16 cellular contexts compared by ENCODE assay signal in genomic region chr1:158274797-158275196, GRCh38. TPM values are rescaled to one million over a fixed set of nuclear protein-coding genes. Genes with fewer than 3 reads are reported as not detected.
A peak's percentile ranks its signal among the peaks of the same experiment; 100 is the strongest.
DNase-seq lines count a peak whose midpoint lies in the region; ATAC-seq, FAIRE-seq and TF ChIP-seq lines count a peak whose summit lies in the region.
"Had no signal": no experiment of that assay in that cellular context is flagged by ENCODE, and none has a peak within 500 bp of the region (broad histone marks: within the 10 kb centered on the region; RNA-seq: fewer than 3 reads in every experiment).

No MANE protein-coding gene starts in this region.

- intact Hi-C loops in thyroid gland (cut with DNase I) = no loop called here

- TF ChIP-seq POLR2A in NB4 (IDR thresholded peaks at IDR 0.05; ENCODE audit: extremely low read depth, insufficient read length) = no peak
- TF ChIP-seq POLR2A in thyroid gland (IDR thresholded peaks at IDR 0.05) = no peak

- TF ChIP-seq CTCF in NB4 (IDR thresholded peaks at IDR 0.05; ENCODE audit: low read depth, low read length) (no peak), thyroid gland (IDR thresholded peaks at IDR 0.05) (no peak), osteoblast (IDR thresholded peaks at IDR 0.05; ENCODE audit: extremely low read depth, low read depth, low read length) (no peak)

- H3K27me3 ChIP-seq in thyroid gland = no peaks in the 10 kb centered on the region
- H3K27me3 ChIP-seq in osteoblast (ENCODE audit: insufficient read depth, low read length) = no peaks in the 10 kb centered on the region
- H3K27me3 ChIP-seq: esophagus squamous epithelium, heart right ventricle, transverse colon had no signal

- H3K9me3 ChIP-seq in thyroid gland = no peaks in the 10 kb centered on the region
- H3K9me3 ChIP-seq in osteoblast (ENCODE audit: low read depth, low read length) = no peaks in the 10 kb centered on the region
- H3K9me3 ChIP-seq: prostate gland had no signal

- WGBS in thyroid gland, 2 donors = 32 to 48% methylated on average over 5 of the region's 5 CpGs

- no peaks in the 10 kb centered on the region for H3K36me3 ChIP-seq in thyroid gland
- H3K36me3 ChIP-seq in osteoblast (ENCODE audit: insufficient read depth, low read length) = no peaks in the 10 kb centered on the region
- H3K36me3 ChIP-seq: esophagus squamous epithelium, heart right ventricle, prostate gland, transverse colon had no signal

- no peak overlapping the region for H2AFZ ChIP-seq in osteoblast (ENCODE audit: low read length)

- FAIRE-seq in GM19239 (lab: Jason Lieb, UNC) = peak; percentile 60
- FAIRE-seq: astrocyte had no signal

- no peaks in the 10 kb centered on the region for H3K79me2 ChIP-seq in osteoblast (ENCODE audit: insufficient read depth, low read length)

- peak; percentile 33 for DNase-seq in CD1c-positive myeloid dendritic cell (ENCODE audit: extremely low spot score)
- no peak for DNase-seq in GM19239 (ENCODE audit: insufficient read length, low spot score)
- DNase-seq in NB4 (ENCODE audit: low read depth) = peak; percentile 25
- DNase-seq in kidney glomerular epithelial cell (lab: John Stamatoyannopoulos, UW) = no peak
- DNase-seq in DMS79 (lab: John Stamatoyannopoulos, UW) = no peak
- DNase-seq in thyroid gland = no peak
- DNase-seq in osteoblast (ENCODE audit: insufficient read length, low spot score, missing footprints) = no peak
- DNase-seq: activated CD8-positive, alpha-beta T cell treated with anti-CD3 and anti-CD28 coated beads, Interleukin-2, amount 10 ng/mL, durations not matched to agents 7 days and 5 days; activated effector memory CD4-positive, alpha-beta T cell treated with anti-CD3 and anti-CD28 coated beads, Interleukin-2, amount 50 U/mL, for 16 hours; esophagus squamous epithelium; heart right ventricle; SHP77; transverse colon had no signal

- H4K20me1 ChIP-seq in osteoblast (ENCODE audit: insufficient read depth, low read length) = no peaks in the 10 kb centered on the region

- H3K4me1 ChIP-seq in thyroid gland = no peaks in the 10 kb centered on the region
- no peaks in the 10 kb centered on the region for H3K4me1 ChIP-seq in osteoblast (ENCODE audit: insufficient read depth, low read length)
- H3K4me1 ChIP-seq: esophagus squamous epithelium, heart right ventricle, prostate gland, transverse colon had no signal

- no peak overlapping the region for H3K4me2 ChIP-seq in osteoblast (ENCODE audit: insufficient read depth, low read length)

- H3K27ac ChIP-seq in thyroid gland = no peak overlapping the region
- no peak overlapping the region for H3K27ac ChIP-seq in osteoblast (ENCODE audit: low read depth, low read length)
- H3K27ac ChIP-seq: esophagus squamous epithelium, heart right ventricle, prostate gland, transverse colon had no signal

- no peak overlapping the region for H3K4me3 ChIP-seq in NB4 (ENCODE audit: low read depth, low read length)
- no peak overlapping the region for H3K4me3 ChIP-seq in thyroid gland (replicated peaks in 1 of 3)
- H3K4me3 ChIP-seq in osteoblast (ENCODE audit: insufficient read depth, low read length) = no peak overlapping the region
- H3K4me3 ChIP-seq: esophagus squamous epithelium, heart right ventricle, prostate gland, transverse colon had no signal

- ATAC-seq in HG02943 (IDR thresholded peaks at IDR 0.05; ENCODE audit: low read depth, unreplicated experiment) = peak; percentile 76
- ATAC-seq: activated CD8-positive, alpha-beta T cell treated with anti-CD3 and anti-CD28 coated beads, Interleukin-2, amount 10 ng/mL, durations not matched to agents 7 days and 5 days; heart right ventricle had no signal

RNA-seq across cellular contexts. Expression of gene CD1C, which starts 14.9 kb away (rescaled TPM):
- total RNA-seq in thyroid gland (not detected), osteoblast (not detected in 2 replicates)
- total RNA-seq: activated CD8-positive, alpha-beta T cell treated with anti-CD3 and anti-CD28 coated beads, Interleukin-2, amount 10 ng/mL, durations not matched to agents 7 days and 5 days; astrocyte had no signal

RNA-seq across cellular contexts. Expression of gene CD1A, which starts 20.6 kb away (rescaled TPM):
- total RNA-seq in thyroid gland = not detected
- not detected in 2 replicates for total RNA-seq in osteoblast
- total RNA-seq: astrocyte, heart right ventricle, prostate gland, transverse colon had no signal

RNA-seq across cellular contexts. Expression of gene CD1B, which starts 56.5 kb away (rescaled TPM):
- total RNA-seq in thyroid gland (under 1 TPM in 1 of 4 donors, not detected in 3; 0.22 TPM), osteoblast (not detected in 2 replicates)
- total RNA-seq: activated CD8-positive, alpha-beta T cell treated with anti-CD3 and anti-CD28 coated beads, Interleukin-2, amount 10 ng/mL, durations not matched to agents 7 days and 5 days; astrocyte; esophagus squamous epithelium; prostate gland; transverse colon had no signal

Comparison
In these comparisons a context has a peak if more than half of its experiments do, and no peak if none do; other contexts are left out.
1. DNase-seq: peak in CD1c-positive myeloid dendritic cell (single experiment) and NB4 (single experiment); none in GM19239 (single experiment), kidney glomerular epithelial cell (single experiment), DMS79 (single experiment), thyroid gland (0 of 2) and osteoblast (single experiment).